In the genomic region with DNA sequence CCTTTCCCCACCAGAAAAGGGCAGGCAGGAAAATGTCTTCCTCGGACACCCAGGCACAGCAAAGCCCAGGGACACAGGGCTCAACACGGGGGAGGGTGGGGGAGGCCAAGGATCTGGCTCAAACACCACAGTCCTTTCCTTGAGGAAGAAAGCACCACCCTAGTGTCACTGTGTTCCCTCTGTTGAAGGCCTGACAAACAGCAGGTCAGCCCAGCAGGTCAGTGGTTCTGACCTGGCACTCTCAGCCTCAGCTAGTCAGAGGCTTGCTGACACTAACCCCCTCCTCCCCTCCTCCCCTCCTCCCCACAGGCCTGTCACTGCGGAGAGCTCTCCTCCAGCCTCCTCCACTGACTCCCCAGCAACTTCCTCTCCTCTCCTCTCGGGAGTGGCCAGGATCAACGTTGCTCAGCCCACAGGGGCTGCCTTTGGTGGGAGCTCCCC, we compare ENCODE assay signal across 17 cellular contexts.
DNase-seq lines count a peak whose midpoint lies in the region; ATAC-seq and TF ChIP-seq lines count a peak whose summit lies in the region.
"Had no signal": no experiment of that assay in that cellular context is flagged by ENCODE, and none has a peak within 500 bp of the region (broad histone marks: within the 10 kb centered on the region; RNA-seq: fewer than 3 reads in every experiment).

No MANE protein-coding gene starts in this region.

- peak; percentile 31 for DNase-seq in activated CD8-positive, alpha-beta memory T cell treated with anti-CD3 and anti-CD28 coated beads, Interleukin-2, amount 10 ng/mL, durations not matched to agents 7 days and 5 days
- no peak for DNase-seq in activated CD8-positive, alpha-beta memory T cell treated with anti-CD3 and anti-CD28 coated beads, Interleukin-2, amount 50 U/mL, for 48 hours
- DNase-seq in WERI-Rb-1 (peak; percentile 82), lung (ENCODE audit: low spot score) (peak; percentile 14), suprapubic skin (ENCODE audit: low spot score in 2 of 2) (peak; percentile 29), Karpas-422 (no peak), hepatic stellate cell (ENCODE audit: low spot score) (no peak)
- DNase-seq: activated naive CD4-positive, alpha-beta T cell; hypothalamus; left lung; NCI-H1436 treated with DMSO at 0.1 percent for 48 hours; psoas muscle; RPMI8226; stimulated activated naive B cell treated with anti-CD40 and anti-IgM and Interleukin-4, amounts not matched to agents 10 μg/mL and 1 μg/mL and 100 μg/mL, for 72 hours had no signal

- H3K27me3 ChIP-seq in WERI-Rb-1 (ENCODE audit: insufficient read depth, low read depth, severe bottlenecking), result no peaks in the 10 kb centered on the region
- no peaks in the 10 kb centered on the region for H3K27me3 ChIP-seq in lung (ENCODE audit: control insufficient read depth, insufficient read depth)
- peaks cover 4% of the 10 kb centered on the region for H3K27me3 ChIP-seq in suprapubic skin
- no peaks in the 10 kb centered on the region for H3K27me3 ChIP-seq in Karpas-422 (ENCODE audit: low read length)
- H3K27me3 ChIP-seq: ascending aorta, upper lobe of left lung had no signal

- TF ChIP-seq CTCF in WERI-Rb-1 (IDR thresholded peaks at IDR 0.05; ENCODE audit: low read depth, low read length) (no peak), lung (IDR thresholded peaks at IDR 0.05; ENCODE audit: control extremely low read depth, extremely low read depth) (no peak), suprapubic skin (IDR thresholded peaks at IDR 0.05) (no peak)

- H3K27me3 Mint-ChIP-seq in activated CD8-positive, alpha-beta memory T cell treated with anti-CD3 and anti-CD28 coated beads, Interleukin-2, amount 10 ng/mL, durations not matched to agents 7 days and 5 days, result peaks cover 10% of the 10 kb centered on the region

- TF ChIP-seq EP300 in suprapubic skin (IDR thresholded peaks at IDR 0.05), result no peak

- H3K9me3 ChIP-seq in WERI-Rb-1 (ENCODE audit: severe bottlenecking) (no peaks in the 10 kb centered on the region), lung (ENCODE audit: control insufficient read depth in 2 of 2, insufficient read depth in 1 of 2, low read length in 1 of 2) (peaks cover 0 to 2% of the 10 kb centered on the region in 2 donors), suprapubic skin (no peaks in the 10 kb centered on the region), Karpas-422 (ENCODE audit: low read length) (no peaks in the 10 kb centered on the region)
- H3K9me3 ChIP-seq: ascending aorta, left lung, psoas muscle, upper lobe of left lung had no signal

- H3K36me3 Mint-ChIP-seq in activated CD8-positive, alpha-beta memory T cell treated with anti-CD3 and anti-CD28 coated beads, Interleukin-2, amount 10 ng/mL, durations not matched to agents 7 days and 5 days, result no peaks in the 10 kb centered on the region
- H3K36me3 Mint-ChIP-seq: stimulated activated naive B cell treated with anti-CD40 and anti-IgM and Interleukin-4, amounts not matched to agents 10 μg/mL and 1 μg/mL and 100 μg/mL, for 72 hours had no signal

- H3K36me3 ChIP-seq in WERI-Rb-1 (peaks cover 3% of the 10 kb centered on the region; the same call in 1 of the 2 replicates), lung (ENCODE audit: control insufficient read depth in 2 of 2, insufficient read depth in 2 of 2, low read length in 2 of 2) (no peaks in the 10 kb centered on the region), suprapubic skin (no peaks in the 10 kb centered on the region), Karpas-422 (ENCODE audit: insufficient read depth, low read length) (no peaks in the 10 kb centered on the region)
- H3K36me3 ChIP-seq: ascending aorta, left lung, upper lobe of left lung had no signal

- H2AFZ ChIP-seq in Karpas-422 (ENCODE audit: low read length), result no peak overlapping the region

- no peak for TF ChIP-seq POLR2A in suprapubic skin (IDR thresholded peaks at IDR 0.05)

- H3K9ac ChIP-seq in Karpas-422 (ENCODE audit: low read length), result no peak overlapping the region

- H3K27ac ChIP-seq in WERI-Rb-1 (peak overlapping the region; percentile 83), lung (ENCODE audit: low read depth in 1 of 2, low read length in 1 of 2) (no peak overlapping the region), suprapubic skin (no peak overlapping the region), Karpas-422 (ENCODE audit: low read length) (no peak overlapping the region)
- H3K27ac ChIP-seq: ascending aorta, left lung, psoas muscle, upper lobe of left lung had no signal

- ATAC-seq in activated CD8-positive, alpha-beta memory T cell treated with anti-CD3 and anti-CD28 coated beads, Interleukin-2, amount 10 ng/mL, durations not matched to agents 7 days and 5 days, result no peak
- no peak for ATAC-seq in lung (ENCODE audit: insufficient read depth, low FRiP score)
- no peak for ATAC-seq in GM21390 (IDR thresholded peaks at IDR 0.05; ENCODE audit: unreplicated experiment)
- ATAC-seq: left lung; psoas muscle; stimulated activated naive B cell treated with anti-CD40 and anti-IgM and Interleukin-4, amounts not matched to agents 10 μg/mL and 1 μg/mL and 100 μg/mL, for 72 hours had no signal

- 52 to 61% methylated on average over 5 of the region's 5 CpGs for WGBS in lung, 2 donors
- WGBS in suprapubic skin, result 35% methylated on average over 3 of the region's 5 CpGs

- no peaks in the 10 kb centered on the region for H3K9me3 Mint-ChIP-seq in activated CD8-positive, alpha-beta memory T cell treated with anti-CD3 and anti-CD28 coated beads, Interleukin-2, amount 10 ng/mL, durations not matched to agents 7 days and 5 days (ENCODE audit: low read depth)
- H3K9me3 Mint-ChIP-seq: stimulated activated naive B cell treated with anti-CD40 and anti-IgM and Interleukin-4, amounts not matched to agents 10 μg/mL and 1 μg/mL and 100 μg/mL, for 72 hours had no signal

- H4K20me1 ChIP-seq in Karpas-422 (ENCODE audit: insufficient read depth, low read depth, low read length), result no peaks in the 10 kb centered on the region

- H3K4me1 ChIP-seq in lung (ENCODE audit: control insufficient read depth in 2 of 2, insufficient read depth in 2 of 2, low read length in 2 of 2) (no peaks in the 10 kb centered on the region), suprapubic skin (no peaks in the 10 kb centered on the region), Karpas-422 (ENCODE audit: low read length) (no peaks in the 10 kb centered on the region)
- H3K4me1 ChIP-seq: ascending aorta, left lung, upper lobe of left lung had no signal

- H3K4me2 ChIP-seq in Karpas-422 (ENCODE audit: low read depth, low read length, poor library complexity, severe bottlenecking), result no peak overlapping the region

- CTCF ChIA-PET in activated CD8-positive, alpha-beta memory T cell treated with anti-CD3 and anti-CD28 coated beads, Interleukin-2, amount 10 ng/mL, durations not matched to agents 7 days and 5 days (lab: Charles Lee), result no interaction called here

- H3K4me3 ChIP-seq in WERI-Rb-1 (ENCODE audit: low read depth, low read length) (no peak overlapping the region), lung (no peak overlapping the region), suprapubic skin (no peak overlapping the region), Karpas-422 (ENCODE audit: low read length) (no peak overlapping the region)
- H3K4me3 ChIP-seq: ascending aorta, left lung, psoas muscle, upper lobe of left lung had no signal

- no peaks in the 10 kb centered on the region for H3K4me1 Mint-ChIP-seq in activated CD8-positive, alpha-beta memory T cell treated with anti-CD3 and anti-CD28 coated beads, Interleukin-2, amount 10 ng/mL, durations not matched to agents 7 days and 5 days
- H3K4me1 Mint-ChIP-seq: stimulated activated naive B cell treated with anti-CD40 and anti-IgM and Interleukin-4, amounts not matched to agents 10 μg/mL and 1 μg/mL and 100 μg/mL, for 72 hours had no signal

- no peak overlapping the region for H3K27ac Mint-ChIP-seq in activated CD8-positive, alpha-beta memory T cell treated with anti-CD3 and anti-CD28 coated beads, Interleukin-2, amount 10 ng/mL, durations not matched to agents 7 days and 5 days
- H3K27ac Mint-ChIP-seq: stimulated activated naive B cell treated with anti-CD40 and anti-IgM and Interleukin-4, amounts not matched to agents 10 μg/mL and 1 μg/mL and 100 μg/mL, for 72 hours had no signal

- no peak overlapping the region for H3K4me3 Mint-ChIP-seq in activated CD8-positive, alpha-beta memory T cell treated with anti-CD3 and anti-CD28 coated beads, Interleukin-2, amount 10 ng/mL, durations not matched to agents 7 days and 5 days
- H3K4me3 Mint-ChIP-seq: stimulated activated naive B cell treated with anti-CD40 and anti-IgM and Interleukin-4, amounts not matched to agents 10 μg/mL and 1 μg/mL and 100 μg/mL, for 72 hours had no signal

- H3K79me2 ChIP-seq in Karpas-422 (ENCODE audit: low read length), result no peaks in the 10 kb centered on the region

- H3K9me2 ChIP-seq in Karpas-422 (replicated peaks; ENCODE audit: insufficient read depth, low read length), result no peaks in the 10 kb centered on the region

Comparison
In these comparisons a context has a peak if more than half of its experiments do, and no peak if none do; other contexts are left out.
1. DNase-seq: peak in activated CD8-positive, alpha-beta memory T cell treated with anti-CD3 and anti-CD28 coated beads, Interleukin-2, amount 10 ng/mL, durations not matched to agents 7 days and 5 days (single experiment), WERI-Rb-1 (single experiment), lung (single experiment) and suprapubic skin (2 of 2); none in activated CD8-positive, alpha-beta memory T cell treated with anti-CD3 and anti-CD28 coated beads, Interleukin-2, amount 50 U/mL, for 48 hours (single experiment), Karpas-422 (single experiment) and hepatic stellate cell (single experiment).